Comparison of ENCODE assay signal across 4 cellular contexts in genomic region chr12:10336196-10336595, GRCh38. TPM values are rescaled to one million over a fixed set of nuclear protein-coding genes. Genes with fewer than 3 reads are reported as not detected.
"Had no signal": no experiment of that assay in that cellular context is flagged by ENCODE, and none has a peak within 500 bp of the region (broad histone marks: within the 10 kb centered on the region; RNA-seq: fewer than 3 reads in every experiment).

No MANE protein-coding gene starts in this region.

RNA-seq across cellular contexts. Expression of gene KLRD1, which starts 28.5 kb away (rescaled TPM):
- total RNA-seq: HT1080, K562, M059J had no signal
- polyA plus RNA-seq: K562 had no signal

RNA-seq across cellular contexts. Expression of gene KLRK1, which starts 53.6 kb away (rescaled TPM):
- total RNA-seq: HT1080, M059J, SJSA1 had no signal
